ENCODE assay signal across 34 cellular contexts in the genomic region with DNA sequence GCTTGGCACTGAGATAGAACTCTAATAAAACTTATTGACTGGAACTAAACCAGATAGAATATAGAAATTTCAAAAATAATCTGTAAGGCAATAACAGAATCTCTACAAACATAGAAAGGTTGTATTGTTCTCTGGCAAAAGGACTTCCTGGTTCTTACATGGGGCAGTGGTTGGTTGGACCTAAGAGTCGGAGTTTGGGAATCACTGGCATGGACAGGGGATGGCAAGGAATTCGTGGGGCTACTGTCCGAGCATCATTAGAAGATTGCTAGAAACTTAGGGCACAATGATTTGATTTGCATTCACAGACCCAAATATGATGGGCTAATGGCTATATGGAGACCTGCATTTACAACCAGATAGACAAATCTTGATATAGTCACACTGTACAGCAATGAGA.
"Had no signal": no experiment of that assay in that cellular context is flagged by ENCODE, and none has a peak within 500 bp of the region (broad histone marks: within the 10 kb centered on the region; RNA-seq: fewer than 3 reads in every experiment).

No MANE protein-coding gene starts in this region.

- DNase-seq: Karpas-422, KG1, MG63, MM.1S, MV-4-11, NCI-H1048, NCI-H1092, NCI-H1092 treated with DMSO at 0.1 percent for 48 hours, NCI-H1105, NCI-H1105 treated with DMSO at 0.1 percent for 48 hours, NCI-H1417, NCI-H1417 treated with DMSO at 0.1 percent for 48 hours, NCI-H1436, NCI-H1436 treated with DMSO at 0.1 percent for 48 hours, NCI-H146, NCI-H1694, NCI-H1694 treated with DMSO at 0.1 percent for 48 hours, NCI-H187, NCI-H187 treated with DMSO at 0.1 percent for 48 hours, NCI-H1930, NCI-H2029, NCI-H2029 treated with DMSO at 0.1 percent for 48 hours, NCI-H2081, NCI-H2081 treated with DMSO at 0.1 percent for 48 hours, NCI-H2107, NCI-H2171, NCI-H2171 treated with DMSO at 0.1 percent for 48 hours, NCI-H2227 treated with DMSO at 0.1 percent for 48 hours, NCI-H226, NCI-H345, NCI-H446, NCI-H446 treated with DMSO at 0.1 percent for 48 hours, NCI-H510A had no signal

- H3K9ac ChIP-seq: KMS-11 had no signal

- H3K9me3 ChIP-seq: MG63 had no signal

- H3K4me3 ChIP-seq: MG63 had no signal

- H3K36me3 ChIP-seq: MG63 had no signal

- H3K4me2 ChIP-seq: KMS-11 had no signal

- H3K27me3 ChIP-seq: MG63 had no signal

- H3K27ac ChIP-seq: KMS-11 had no signal
